Comparison of ENCODE assay signal across 12 cellular contexts in genomic region chr3:58129041-58129440, GRCh38.
"Had no signal": no experiment of that assay in that cellular context is flagged by ENCODE, and none has a peak within 500 bp of the region (broad histone marks: within the 10 kb centered on the region; RNA-seq: fewer than 3 reads in every experiment).

No MANE protein-coding gene starts in this region.

- H3K4me3 ChIP-seq: heart left ventricle, testis had no signal

- H3K27ac ChIP-seq: testis had no signal

- H3K4me1 ChIP-seq: testis had no signal

- DNase-seq: activated CD4-positive, alpha-beta memory T cell treated with anti-CD3 and anti-CD28 coated beads, Interleukin-2, amount 10 ng/mL, durations not matched to agents 7 days and 5 days; activated CD8-positive, alpha-beta memory T cell treated with anti-CD3 and anti-CD28 coated beads, Interleukin-2, amount 50 U/mL, for 48 hours; activated naive CD4-positive, alpha-beta T cell; aorta; foreskin melanocyte; heart left ventricle; natural killer cell; occipital lobe; stimulated activated CD4-positive, alpha-beta T cell treated with anti-CD3 and anti-CD28 coated beads, Interleukin-4, amount 100 ng/mL, for 1 hour; stimulated activated CD8-positive, alpha-beta memory T cell treated with anti-CD3 and anti-CD28 coated beads, Interleukin-4, amount 100 ng/mL, for 48 hours; testis had no signal

- H3K9me3 ChIP-seq: heart left ventricle, testis had no signal

- H3K27me3 ChIP-seq: heart left ventricle, testis had no signal

- ATAC-seq: activated CD4-positive, CD25-positive, alpha-beta regulatory T cell treated with anti-CD3 and anti-CD28 coated beads, Interleukin-2, amount 50 U/mL, for 24 hours; heart left ventricle; natural killer cell had no signal
